1 cellular context compared by ENCODE assay signal in the genomic region with DNA sequence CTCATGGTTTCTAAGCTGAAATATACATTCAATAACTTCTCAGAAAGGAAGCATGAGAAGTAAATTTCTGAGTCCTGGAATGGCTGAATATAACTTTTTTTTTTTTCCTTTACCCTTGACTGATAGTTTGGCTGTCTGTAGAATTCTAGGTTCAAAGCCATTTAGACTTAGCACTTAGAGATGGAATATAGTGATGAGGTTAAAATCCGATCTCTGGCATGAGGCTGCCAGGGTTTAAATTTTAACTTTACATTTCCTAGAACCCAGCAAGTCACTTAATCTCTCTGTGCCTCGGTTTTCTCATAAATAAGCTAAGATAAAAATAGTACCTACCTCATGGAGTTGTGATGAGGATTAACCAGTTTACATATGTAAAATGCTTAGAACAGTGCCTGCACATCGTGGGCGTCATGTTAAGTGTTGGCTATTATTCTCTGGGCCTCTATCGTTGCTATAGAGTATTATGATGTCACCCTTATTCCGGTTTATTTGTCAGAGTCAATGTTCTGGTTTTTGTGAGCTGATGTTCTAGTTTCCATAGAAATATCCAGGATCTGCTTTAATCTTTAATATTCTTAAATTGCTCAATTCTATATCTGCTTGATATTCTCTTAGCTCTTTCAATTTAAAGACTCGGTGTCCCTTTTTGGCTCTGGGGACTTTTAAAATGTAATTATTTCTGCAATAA.
TF ChIP-seq lines count a peak whose summit lies in the region.

No MANE protein-coding gene starts in this region.

TF ChIP-seq in HEK293, 187 proteins besides CTCF, POLR2A, EP300 and RAD21 (continued from another document):
- TF ChIP-seq, protein P1, sequence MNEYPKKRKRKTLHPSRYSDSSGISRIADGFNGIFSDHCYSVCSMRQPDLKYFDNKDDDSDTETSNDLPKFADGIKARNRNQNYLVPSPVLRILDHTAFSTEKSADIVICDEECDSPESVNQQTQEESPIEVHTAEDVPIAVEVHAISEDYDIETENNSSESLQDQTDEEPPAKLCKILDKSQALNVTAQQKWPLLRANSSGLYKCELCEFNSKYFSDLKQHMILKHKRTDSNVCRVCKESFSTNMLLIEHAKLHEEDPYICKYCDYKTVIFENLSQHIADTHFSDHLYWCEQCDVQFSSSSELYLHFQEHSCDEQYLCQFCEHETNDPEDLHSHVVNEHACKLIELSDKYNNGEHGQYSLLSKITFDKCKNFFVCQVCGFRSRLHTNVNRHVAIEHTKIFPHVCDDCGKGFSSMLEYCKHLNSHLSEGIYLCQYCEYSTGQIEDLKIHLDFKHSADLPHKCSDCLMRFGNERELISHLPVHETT (tag by site-specific recombination; IDR thresholded peaks at IDR 0.05): no peak
- TF ChIP-seq ZFHX2 (tag by site-specific recombination; conservative IDR thresholded peaks at IDR 0.05) (peak; percentile 48), ZNF624 (tag by site-specific recombination; IDR thresholded peaks at IDR 0.05) (no peak), ZNF302 (tag by site-specific recombination; IDR thresholded peaks at IDR 0.05; ENCODE audit: low read depth) (no peak), ZNF530 (tag by site-specific recombination; IDR thresholded peaks at IDR 0.05; ENCODE audit: low read depth) (no peak), SP3 (tag by site-specific recombination; IDR thresholded peaks at IDR 0.05) (no peak), ZBTB17 (tag by site-specific recombination; IDR thresholded peaks at IDR 0.05) (no peak), ZNF660 (tag by site-specific recombination; IDR thresholded peaks at IDR 0.05) (no peak), ZNF391 (tag by site-specific recombination; IDR thresholded peaks at IDR 0.05; ENCODE audit: borderline replicate concordance, low read depth) (no peak), ZNF174 (tag by site-specific recombination; IDR thresholded peaks at IDR 0.05) (no peak), ZNF48 (tag by site-specific recombination; IDR thresholded peaks at IDR 0.05) (no peak)
- TF ChIP-seq, protein P2, sequence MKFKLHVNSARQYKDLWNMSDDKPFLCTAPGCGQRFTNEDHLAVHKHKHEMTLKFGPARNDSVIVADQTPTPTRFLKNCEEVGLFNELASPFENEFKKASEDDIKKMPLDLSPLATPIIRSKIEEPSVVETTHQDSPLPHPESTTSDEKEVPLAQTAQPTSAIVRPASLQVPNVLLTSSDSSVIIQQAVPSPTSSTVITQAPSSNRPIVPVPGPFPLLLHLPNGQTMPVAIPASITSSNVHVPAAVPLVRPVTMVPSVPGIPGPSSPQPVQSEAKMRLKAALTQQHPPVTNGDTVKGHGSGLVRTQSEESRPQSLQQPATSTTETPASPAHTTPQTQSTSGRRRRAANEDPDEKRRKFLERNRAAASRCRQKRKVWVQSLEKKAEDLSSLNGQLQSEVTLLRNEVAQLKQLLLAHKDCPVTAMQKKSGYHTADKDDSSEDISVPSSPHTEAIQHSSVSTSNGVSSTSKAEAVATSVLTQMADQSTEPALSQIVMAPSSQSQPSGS (tag by site-specific recombination; IDR thresholded peaks at IDR 0.05; ENCODE audit: low read depth): peak; percentile 78
TF ChIP-seq in HEK293: peak in this region for 2.
